ENCODE assay signal across 18 cellular contexts in genomic region chr5:34692781-34693180, GRCh38. TPM values are rescaled to one million over a fixed set of nuclear protein-coding genes. Genes with fewer than 3 reads are reported as not detected.
DNase-seq lines count a peak whose midpoint lies in the region; ATAC-seq and TF ChIP-seq lines count a peak whose summit lies in the region.
"Had no signal": no experiment of that assay in that cellular context is flagged by ENCODE, and none has a peak within 500 bp of the region (broad histone marks: within the 10 kb centered on the region; RNA-seq: fewer than 3 reads in every experiment).

No MANE protein-coding gene starts in this region.

- H3K36me3 Mint-ChIP-seq in neural progenitor cell = peaks cover 30% of the 10 kb centered on the region
- H3K36me3 Mint-ChIP-seq: CD8-positive, alpha-beta memory T cell; IgD-negative memory B cell had no signal

- H3K27ac ChIP-seq in ascending aorta (peak overlapping the region; percentile 63 to 70), neural progenitor cell (no peak overlapping the region), thoracic aorta (peak overlapping the region; percentile 47 to 50)
- H3K27ac ChIP-seq: BLaER1 had no signal

- H3K4me3 ChIP-seq in ascending aorta = no peak overlapping the region
- H3K4me3 ChIP-seq in neural progenitor cell = no peak overlapping the region
- H3K4me3 ChIP-seq in thoracic aorta = no peak overlapping the region
- H3K4me3 ChIP-seq in H7 (ENCODE audit: insufficient read depth, low read depth, low read length) = no peak overlapping the region
- H3K4me3 ChIP-seq: BLaER1 had no signal

- H3K79me2 ChIP-seq in neural progenitor cell (ENCODE audit: low read depth) = peaks cover 76% of the 10 kb centered on the region

- peak; percentile 91 for DNase-seq in G401 (ENCODE audit: low spot score)
- DNase-seq in ascending aorta (ENCODE audit: low spot score in 2 of 2) = no peak
- DNase-seq in neural progenitor cell (ENCODE audit: low spot score) = no peak
- DNase-seq in thoracic aorta (ENCODE audit: low spot score) = no peak
- no peak for DNase-seq in H7
- no peak for DNase-seq in activated CD8-positive, alpha-beta memory T cell treated with anti-CD3 and anti-CD28 coated beads for 24 hours
- no peak for DNase-seq in NCI-H1694 treated with DMSO at 0.1 percent for 48 hours (lab: John Stamatoyannopoulos, UW)
- DNase-seq: CD8-positive, alpha-beta memory T cell; GOT3; Kasumi-1; MM.1S; NCI-H1092 treated with DMSO at 0.1 percent for 48 hours; NCI-H226; NCI-H526 treated with DMSO at 0.1 percent for 48 hours; SHP77 had no signal

- in situ Hi-C loops in G401 (cut with HindIII; ENCODE audit: low sequenced_read_pairs) = no loop called here

- peaks cover 16 to 58% of the 10 kb centered on the region in 2 donors for H3K4me1 ChIP-seq in ascending aorta
- H3K4me1 ChIP-seq in neural progenitor cell = peaks cover 7% of the 10 kb centered on the region
- H3K4me1 ChIP-seq in thoracic aorta (ENCODE audit: control insufficient read depth in 1 of 2, low read depth in 2 of 2) = peaks cover 38 to 89% of the 10 kb centered on the region in 2 donors

- no peaks in the 10 kb centered on the region for H4K20me1 ChIP-seq in neural progenitor cell (ENCODE audit: low read depth)
- H4K20me1 ChIP-seq: BLaER1 had no signal

- H3K9ac ChIP-seq in neural progenitor cell = no peak overlapping the region
- H3K9ac ChIP-seq: BLaER1 had no signal

- TF ChIP-seq CTCF in ascending aorta (IDR thresholded peaks at IDR 0.05) = no peak
- no peak for TF ChIP-seq CTCF in neural progenitor cell (IDR thresholded peaks at IDR 0.05)
- TF ChIP-seq CTCF in thoracic aorta (IDR thresholded peaks at IDR 0.05) = no peak

- no peak overlapping the region for H3K4me2 ChIP-seq in neural progenitor cell
- H3K4me2 ChIP-seq: BLaER1 had no signal

- peak overlapping the region; percentile 63 for H3K27ac Mint-ChIP-seq in neural progenitor cell
- H3K27ac Mint-ChIP-seq: CD8-positive, alpha-beta memory T cell; IgD-negative memory B cell had no signal

- H3F3A ChIP-seq in neural progenitor cell (ENCODE audit: low read depth) = no peaks in the 10 kb centered on the region

- ATAC-seq in thoracic aorta (ENCODE audit: insufficient number of reproducible peaks, low FRiP score, low read depth) (no peak), HG03196 (IDR thresholded peaks at IDR 0.05; ENCODE audit: unreplicated experiment) (no peak)

- H3K27me3 Mint-ChIP-seq in neural progenitor cell (ENCODE audit: insufficient read depth, low read depth) = peaks cover 2% of the 10 kb centered on the region
- H3K27me3 Mint-ChIP-seq: IgD-negative memory B cell had no signal

- H3K9me3 ChIP-seq in ascending aorta (no peaks in the 10 kb centered on the region), neural progenitor cell (ENCODE audit: low read depth) (no peaks in the 10 kb centered on the region), thoracic aorta (no peaks in the 10 kb centered on the region)
- H3K9me3 ChIP-seq: BLaER1 had no signal

- H3K36me3 ChIP-seq in ascending aorta (no peaks in the 10 kb centered on the region), neural progenitor cell (no peaks in the 10 kb centered on the region), thoracic aorta (no peaks in the 10 kb centered on the region), H7 (replicated peaks; ENCODE audit: control insufficient read depth, insufficient read depth, low read length) (peaks cover 6% of the 10 kb centered on the region; the same call in 1 of the 2 replicates)

- H3K27me3 ChIP-seq in ascending aorta = no peaks in the 10 kb centered on the region
- no peaks in the 10 kb centered on the region for H3K27me3 ChIP-seq in neural progenitor cell
- no peaks in the 10 kb centered on the region for H3K27me3 ChIP-seq in thoracic aorta (replicated peaks; ENCODE audit: insufficient read depth)
- no peaks in the 10 kb centered on the region for H3K27me3 ChIP-seq in H7 (ENCODE audit: control insufficient read depth, insufficient read depth, low read length)
- H3K27me3 ChIP-seq: BLaER1 had no signal

- peaks cover 6% of the 10 kb centered on the region for H3K4me1 Mint-ChIP-seq in neural progenitor cell

- intact Hi-C loops in ascending aorta (cut with DNase I) = no loop called here

- H3K9me3 Mint-ChIP-seq in neural progenitor cell = no peaks in the 10 kb centered on the region
- H3K9me3 Mint-ChIP-seq: CD8-positive, alpha-beta memory T cell; IgD-negative memory B cell had no signal

- no peak overlapping the region for H3K4me3 Mint-ChIP-seq in neural progenitor cell
- H3K4me3 Mint-ChIP-seq: CD8-positive, alpha-beta memory T cell; IgD-negative memory B cell had no signal

- no peak overlapping the region for H2AFZ ChIP-seq in neural progenitor cell (replicated peaks)

RNA-seq across cellular contexts. Expression of gene RAI14, which starts 36.7 kb away (rescaled TPM):
- 20.0 and 25.5 TPM in 2 replicates for total RNA-seq in G401 (2014; rRNA removed; shearing (Covaris generic))
- total RNA-seq in ascending aorta = 134 TPM
- 47.9 and 54.6 TPM in 2 replicates for total RNA-seq in neural progenitor cell (ENCODE audit: low replicate concordance)
- 10 to 100 TPM; 70.7 to 80.1 TPM for total RNA-seq in thoracic aorta
- total RNA-seq in H7 (2014; rRNA removed; shearing (Covaris generic)) = 62.0 and 65.4 TPM in 2 replicates
